ENCODE assay signal across 1 cellular context in genomic region chr11:130181295-130182272, GRCh38.
TF ChIP-seq lines count a peak whose summit lies in the region.

No MANE protein-coding gene starts in this region.

TF ChIP-seq in HEK293, 187 proteins besides CTCF, POLR2A, EP300 and RAD21 (continued from another document):
- no peak for TF ChIP-seq ZNF16 (tag by site-specific recombination; IDR thresholded peaks at IDR 0.05; ENCODE audit: low read depth)
